19 cellular contexts compared by ENCODE assay signal in the genomic region with DNA sequence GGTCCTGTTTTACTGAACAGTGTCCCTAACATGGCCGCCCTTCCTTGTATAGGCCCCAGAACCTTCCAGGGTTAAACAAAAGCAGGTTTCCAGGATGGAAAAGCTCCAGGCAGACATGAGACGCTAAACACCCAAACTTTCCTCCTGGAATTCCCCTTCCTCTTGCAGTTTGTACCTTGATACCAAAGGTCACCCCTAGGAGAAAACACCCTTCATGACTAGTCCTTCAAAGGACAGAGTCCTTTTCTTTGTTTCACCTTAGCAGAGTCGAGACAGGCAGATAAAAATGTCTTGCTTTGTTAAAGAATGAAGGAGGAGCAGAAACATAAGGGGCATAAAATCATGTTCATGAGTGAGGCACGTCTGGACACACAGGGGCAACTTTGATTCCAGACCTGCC.
DNase-seq lines count a peak whose midpoint lies in the region; ATAC-seq, FAIRE-seq and TF ChIP-seq lines count a peak whose summit lies in the region.
"Had no signal": no experiment of that assay in that cellular context is flagged by ENCODE, and none has a peak within 500 bp of the region (broad histone marks: within the 10 kb centered on the region; RNA-seq: fewer than 3 reads in every experiment).

No MANE protein-coding gene starts in this region.

- peak overlapping the region; percentile 55 for H3K27ac Mint-ChIP-seq in T-helper 1 cell treated with Interleukin-12 subunit alpha and Interleukin-12 subunit beta and Interleukin-4 antibody, amounts not matched to agents 30 μg/mL and 1 μg/mL, for 36 hours
- H3K27ac Mint-ChIP-seq in endodermal cell: peak overlapping the region; percentile 33

- no peak overlapping the region for H3K56ac ChIP-seq in IMR-90 (ENCODE audit: extremely low read depth, insufficient read depth, low read length)

- no peak for TF ChIP-seq RAD21 in IMR-90 (IDR thresholded peaks at IDR 0.05; ENCODE audit: low read length)

- no peak overlapping the region for H2AK9ac ChIP-seq in IMR-90 (replicated peaks; ENCODE audit: low read depth, low read length, poor library complexity)

- no peak overlapping the region for H3K9ac ChIP-seq in IMR-90 (ENCODE audit: low read depth, low read length)
- H3K9ac ChIP-seq in endodermal cell (ENCODE audit: extremely low read depth, low read length, poor library complexity, severe bottlenecking): no peak overlapping the region

- H3K4me3 ChIP-seq in IMR-90 (ENCODE audit: insufficient read depth, low read depth, low read length) (no peak overlapping the region), endodermal cell (ENCODE audit: low read length) (no peak overlapping the region), small intestine (ENCODE audit: low read depth in 1 of 2, low read length in 2 of 2) (no peak overlapping the region), dorsolateral prefrontal cortex (no peak overlapping the region)
- H3K4me3 ChIP-seq: breast epithelium, colonic mucosa, ovary, right atrium auricular region had no signal

- peaks cover 18% of the 10 kb centered on the region for H3K36me3 Mint-ChIP-seq in T-helper 1 cell treated with Interleukin-12 subunit alpha and Interleukin-12 subunit beta and Interleukin-4 antibody, amounts not matched to agents 30 μg/mL and 1 μg/mL, for 36 hours (ENCODE audit: low read depth)
- no peaks in the 10 kb centered on the region for H3K36me3 Mint-ChIP-seq in endodermal cell (ENCODE audit: low read depth)

- peaks cover 3% of the 10 kb centered on the region; the same call in 1 of the 2 replicates for H3K9me1 ChIP-seq in IMR-90 (ENCODE audit: insufficient read depth, low read length)

- peak overlapping the region; percentile 14; the same call in 1 of the 2 replicates for H3K18ac ChIP-seq in IMR-90 (ENCODE audit: low read depth, low read length)

- H3K4me2 ChIP-seq in IMR-90 (ENCODE audit: low read depth, low read length): no peak overlapping the region

- CTCF ChIA-PET in IMR-90 (lab: Yijun Ruan, JAX): no interaction called here

- H2AFZ ChIP-seq in IMR-90 (replicated peaks; ENCODE audit: low read length, poor library complexity): no peak overlapping the region

- FAIRE-seq in small intestine (lab: Jason Lieb, UNC): no peak

- no peak overlapping the region for H3K23ac ChIP-seq in IMR-90 (ENCODE audit: low read depth, low read length)

- DNase-seq in T-helper 1 cell (no peak), IMR-90 (no peak), endodermal cell (no peak), small intestine (peak; percentile 71), RPMI8226 (no peak), mesenteric fat pad (ENCODE audit: low spot score) (no peak), dorsolateral prefrontal cortex (no peak)
- DNase-seq: activated CD4-positive, alpha-beta T cell treated with anti-CD3 and anti-CD28 coated beads, Interleukin-2, amount 50 U/mL, for 4 hours; Caco-2; colonic mucosa; NCI-H187; NCI-H226; Right ventricle myocardium superior; trophoblast cell had no signal

- H3K9me3 ChIP-seq in IMR-90 (ENCODE audit: control insufficient read depth, insufficient read depth, low read length) (no peaks in the 10 kb centered on the region), endodermal cell (ENCODE audit: control insufficient read depth, low read length) (no peaks in the 10 kb centered on the region), small intestine (ENCODE audit: control insufficient read depth, low read depth) (no peaks in the 10 kb centered on the region)
- H3K9me3 ChIP-seq: breast epithelium, Caco-2, colonic mucosa, ovary, right atrium auricular region had no signal

- no peaks in the 10 kb centered on the region for H4K20me1 ChIP-seq in IMR-90 (ENCODE audit: insufficient read depth, low read length)

- no peaks in the 10 kb centered on the region for H3K9me3 Mint-ChIP-seq in T-helper 1 cell treated with Interleukin-12 subunit alpha and Interleukin-12 subunit beta and Interleukin-4 antibody, amounts not matched to agents 30 μg/mL and 1 μg/mL, for 36 hours
- peaks cover 23% of the 10 kb centered on the region for H3K9me3 Mint-ChIP-seq in endodermal cell

- H2BK120ac ChIP-seq in IMR-90 (ENCODE audit: low read depth, low read length): no peak overlapping the region

- no peak overlapping the region for H2BK15ac ChIP-seq in IMR-90 (ENCODE audit: low read depth, low read length)

- BruUV-seq in IMR-90 (replicated peaks; lab: Mats Ljungman, UMichigan): no TSS peak

- no peak overlapping the region for H2BK5ac ChIP-seq in IMR-90 (ENCODE audit: low read depth, low read length, poor library complexity, severe bottlenecking)

- no peaks in the 10 kb centered on the region for H3K27me3 Mint-ChIP-seq in T-helper 1 cell treated with Interleukin-12 subunit alpha and Interleukin-12 subunit beta and Interleukin-4 antibody, amounts not matched to agents 30 μg/mL and 1 μg/mL, for 36 hours (ENCODE audit: low read depth)
- H3K27me3 Mint-ChIP-seq in endodermal cell (ENCODE audit: insufficient read depth): peaks cover 4% of the 10 kb centered on the region
- H3K27me3 Mint-ChIP-seq: naive thymus-derived CD4-positive, alpha-beta T cell had no signal

- no peak overlapping the region for H4K8ac ChIP-seq in IMR-90 (ENCODE audit: low read depth in 2 of 2, low read length in 2 of 2)

- H2AK5ac ChIP-seq in IMR-90 (ENCODE audit: low read depth, low read length): no peak overlapping the region

- ATAC-seq in IMR-90 (ENCODE audit: low read depth): no peak
- ATAC-seq: naive thymus-derived CD4-positive, alpha-beta T cell had no signal

- TF ChIP-seq CTCF in IMR-90 (conservative IDR thresholded peaks at IDR 0.05; ENCODE audit: low read depth, low read length) (no peak), endodermal cell (conservative IDR thresholded peaks at IDR 0.05) (peak; percentile 46), dorsolateral prefrontal cortex (IDR thresholded peaks at IDR 0.05 in 54 of 56, conservative IDR thresholded peaks at IDR 0.05 in 2 of 56; ENCODE audit: low read depth in 1 of 56, partially characterized antibody in 56 of 56) (no peak)

- H3K27ac ChIP-seq in IMR-90 (ENCODE audit: insufficient read depth, low read length) (no peak overlapping the region), endodermal cell (ENCODE audit: low read depth, low read length) (no peak overlapping the region), small intestine (ENCODE audit: low read depth in 1 of 2, low read length in 1 of 2) (peak overlapping the region in 1 of 2 donors; percentile 22), dorsolateral prefrontal cortex (no peak overlapping the region)
- H3K27ac ChIP-seq: breast epithelium, colonic mucosa, ovary, right atrium auricular region had no signal

- no peak overlapping the region for H2BK20ac ChIP-seq in IMR-90 (ENCODE audit: low read depth, low read length)

- H3K4me1 Mint-ChIP-seq in T-helper 1 cell treated with Interleukin-12 subunit alpha and Interleukin-12 subunit beta and Interleukin-4 antibody, amounts not matched to agents 30 μg/mL and 1 μg/mL, for 36 hours (ENCODE audit: low read depth): peaks cover 42% of the 10 kb centered on the region
- H3K4me1 Mint-ChIP-seq in endodermal cell: peaks cover 40% of the 10 kb centered on the region

- H3K4me3 Mint-ChIP-seq in T-helper 1 cell treated with Interleukin-12 subunit alpha and Interleukin-12 subunit beta and Interleukin-4 antibody, amounts not matched to agents 30 μg/mL and 1 μg/mL, for 36 hours: no peak overlapping the region
- H3K4me3 Mint-ChIP-seq in endodermal cell: no peak overlapping the region

- H3K4me1 ChIP-seq in IMR-90 (ENCODE audit: control insufficient read depth, insufficient read depth, low read length) (peaks cover 6% of the 10 kb centered on the region), endodermal cell (ENCODE audit: control insufficient read depth, insufficient read depth, low read length) (peaks cover 6% of the 10 kb centered on the region), small intestine (ENCODE audit: control insufficient read depth in 2 of 2, insufficient read depth in 1 of 2, low read depth in 1 of 2, low read length in 1 of 2) (peaks cover 0 to 4% of the 10 kb centered on the region in 2 donors)
- H3K4me1 ChIP-seq: breast epithelium, colonic mucosa had no signal

- WGBS in IMR-90 (ENCODE audit: extremely low coverage in 2 of 2, insufficient read length in 1 of 2), 2 experiments: 55% methylated on average over 2 of the region's 4 CpGs; no CpG with 5 or more reads in 1 of the 2 experiments
- 50 to 71% methylated on average over 1 to 4 of the region's 4 CpGs for WGBS in endodermal cell (ENCODE audit: insufficient coverage in 1 of 2, insufficient read length in 1 of 2), 2 experiments
- WGBS in small intestine, 3 donors: 46 to 59% (median 53%) methylated on average over 4 of the region's 4 CpGs

- H4K5ac ChIP-seq in IMR-90 (ENCODE audit: low read depth, low read length): no peak overlapping the region

- dilution Hi-C loops in IMR-90 (cut with HindIII; ENCODE audit: low sequenced_read_pairs, unreplicated experiment): no loop called here

- no peaks in the 10 kb centered on the region for H3K79me1 ChIP-seq in IMR-90 (ENCODE audit: low read depth in 1 of 2, low read length in 2 of 2)

- H3K36me3 ChIP-seq in IMR-90 (ENCODE audit: control insufficient read depth, insufficient read depth, low read length): no peaks in the 10 kb centered on the region
- no peaks in the 10 kb centered on the region for H3K36me3 ChIP-seq in endodermal cell (ENCODE audit: control insufficient read depth, insufficient read depth, low read length)
- no peaks in the 10 kb centered on the region for H3K36me3 ChIP-seq in small intestine (ENCODE audit: control insufficient read depth in 2 of 2, insufficient read depth in 2 of 2, low read length in 2 of 2)
- H3K36me3 ChIP-seq: breast epithelium, colonic mucosa, ovary, right atrium auricular region had no signal

- peaks cover 13% of the 10 kb centered on the region; the same call in 1 of the 2 replicates for H3K27me3 ChIP-seq in IMR-90 (ENCODE audit: control insufficient read depth, insufficient read depth, low read length)
- no peaks in the 10 kb centered on the region for H3K27me3 ChIP-seq in endodermal cell (ENCODE audit: control insufficient read depth, insufficient read depth, low read length, poor library complexity, severe bottlenecking)
- H3K27me3 ChIP-seq in small intestine (ENCODE audit: control insufficient read depth in 2 of 2, insufficient read depth in 2 of 2, low read length in 2 of 2): no peaks in the 10 kb centered on the region
- H3K27me3 ChIP-seq in dorsolateral prefrontal cortex: peaks cover 0 to 80% (median 20%) of the 10 kb centered on the region in 45 donors
- H3K27me3 ChIP-seq: colonic mucosa, ovary, right atrium auricular region had no signal

- no peak for TF ChIP-seq POLR2A in IMR-90 (IDR thresholded peaks at IDR 0.05; ENCODE audit: low read depth, low read length)

- intact Hi-C loops in IMR-90 (cut with micrococcal nuclease): no loop called here
- intact Hi-C loops in dorsolateral prefrontal cortex (cut with DNase I): no loop called here

- POLR2A ChIA-PET in IMR-90 (lab: Charles Lee; ENCODE audit: unreplicated experiment): no interaction called here

- no peak overlapping the region for H3K14ac ChIP-seq in IMR-90 (replicated peaks; ENCODE audit: low read depth, low read length)

- no peak overlapping the region for H3K4ac ChIP-seq in IMR-90 (ENCODE audit: low read depth, low read length)

- in situ Hi-C loops in IMR-90 (cut with MboI; ENCODE audit: low sequenced_read_pairs): no loop called here

- H4K91ac ChIP-seq in IMR-90 (ENCODE audit: insufficient read depth, low read depth, low read length): no peak overlapping the region; the same call in 1 of the 2 replicates
